Comparison of ENCODE assay signal across 27 cellular contexts in the genomic region with DNA sequence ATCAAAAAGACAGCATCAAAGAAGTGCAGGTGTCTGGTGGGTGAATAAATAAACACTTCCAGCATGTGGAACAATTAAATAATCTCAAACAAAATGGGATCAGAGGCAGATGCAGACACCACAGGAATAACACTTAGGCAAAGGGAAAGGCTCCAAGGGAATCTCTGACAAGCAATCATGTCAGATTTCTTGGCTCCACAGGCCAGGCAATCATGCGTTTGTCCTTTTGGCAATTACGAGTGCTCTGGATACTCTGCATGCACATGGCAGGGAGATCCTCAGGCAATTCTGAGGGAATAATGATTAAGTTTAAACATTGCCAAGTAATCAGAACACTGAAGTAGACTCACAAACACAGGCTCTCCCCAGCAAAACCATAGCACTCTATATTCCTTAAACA.
A peak's percentile ranks its signal among the peaks of the same experiment; 100 is the strongest.
DNase-seq lines count a peak whose midpoint lies in the region; ATAC-seq and TF ChIP-seq lines count a peak whose summit lies in the region.
"Had no signal": no experiment of that assay in that cellular context is flagged by ENCODE, and none has a peak within 500 bp of the region (broad histone marks: within the 10 kb centered on the region; RNA-seq: fewer than 3 reads in every experiment).

No MANE protein-coding gene starts in this region.

- H3K36me3 ChIP-seq in body of pancreas (replicated peaks in 1 of 2; ENCODE audit: insufficient read depth in 1 of 2, low read depth in 2 of 2) (no peaks in the 10 kb centered on the region), prostate gland (no peaks in the 10 kb centered on the region)
- H3K36me3 ChIP-seq: breast epithelium, ovary, sigmoid colon, SJSA1, stomach, transverse colon had no signal

- H3K27ac ChIP-seq in body of pancreas (no peak overlapping the region), prostate gland (no peak overlapping the region)
- H3K27ac ChIP-seq: 22Rv1, breast epithelium, ovary, sigmoid colon, SJSA1, stomach, transverse colon had no signal

- TF ChIP-seq CTCF in body of pancreas (IDR thresholded peaks at IDR 0.05) (no peak), prostate gland (IDR thresholded peaks at IDR 0.05) (no peak)

- intact Hi-C loops in body of pancreas (cut with DNase I) = no loop called here
- intact Hi-C loops in prostate gland (cut with DNase I) = no loop called here

- no peak overlapping the region for H3K4me3 ChIP-seq in body of pancreas
- H3K4me3 ChIP-seq in prostate gland = no peak overlapping the region
- H3K4me3 ChIP-seq: breast epithelium, ovary, sigmoid colon, SJSA1, stomach, transverse colon had no signal

- 33 to 60% methylated on average over 2 of the region's 2 CpGs for WGBS in body of pancreas, 2 donors
- WGBS in prostate gland = 14% methylated on average over 2 of the region's 2 CpGs

- H3K9me3 ChIP-seq in body of pancreas (no peaks in the 10 kb centered on the region), prostate gland (no peaks in the 10 kb centered on the region)
- H3K9me3 ChIP-seq: breast epithelium, ovary, sigmoid colon, SJSA1, stomach, transverse colon had no signal

- H3K4me1 ChIP-seq in body of pancreas (no peaks in the 10 kb centered on the region), prostate gland (replicated peaks) (no peaks in the 10 kb centered on the region)
- H3K4me1 ChIP-seq: breast epithelium, SJSA1, stomach had no signal

- TF ChIP-seq POLR2A in body of pancreas (IDR thresholded peaks at IDR 0.05) (no peak), prostate gland (IDR thresholded peaks at IDR 0.05) (no peak)

- DNase-seq in DMS53 (lab: John Stamatoyannopoulos, UW) (peak; percentile 5), DMS53 treated with DMSO at 0.1 percent for 48 hours (lab: John Stamatoyannopoulos, UW; ENCODE audit: unreplicated experiment) (no peak), NCI-H2171 treated with DMSO at 0.1 percent for 48 hours (lab: John Stamatoyannopoulos, UW) (peak; percentile 70), cerebellar cortex (ENCODE audit: low spot score) (peak; percentile 19), retina (peak; percentile 61), body of pancreas (no peak), prostate gland (ENCODE audit: low spot score) (no peak), NCI-H524 (lab: John Stamatoyannopoulos, UW) (no peak)
- DNase-seq: activated CD4-positive, alpha-beta T cell treated with anti-CD3 and anti-CD28 coated beads for 4 hours; activated naive CD4-positive, alpha-beta T cell; activated T-cell treated with anti-CD3 and anti-CD28 coated beads, Interleukin-2, amount 50 U/mL, for 24 hours; CD4-positive, alpha-beta memory T cell; DMS153; effector memory CD8-positive, alpha-beta T cell; GF-D8; left ventricle myocardium superior; MV-4-11; natural killer cell; NCI-H187; ovary; sigmoid colon; stimulated activated CD4-positive, alpha-beta T cell treated with anti-CD3 and anti-CD28 coated beads, Interleukin-15, amount 100 ng/mL, for 24 hours; stomach; transverse colon had no signal

- ATAC-seq in body of pancreas = no peak
- ATAC-seq: effector memory CD8-positive, alpha-beta T cell; left ventricle myocardium superior; natural killer cell had no signal

- no peaks in the 10 kb centered on the region for H3K27me3 ChIP-seq in body of pancreas
- H3K27me3 ChIP-seq in prostate gland (replicated peaks; ENCODE audit: insufficient read depth) = no peaks in the 10 kb centered on the region
- H3K27me3 ChIP-seq: breast epithelium, ovary, sigmoid colon, SJSA1, stomach, transverse colon had no signal

Comparison
In these comparisons a context has a peak if more than half of its experiments do, and no peak if none do; other contexts are left out.
1. DNase-seq: peak in DMS53 (single experiment), NCI-H2171 treated with DMSO at 0.1 percent for 48 hours (single experiment), cerebellar cortex (single experiment) and retina (single experiment); none in DMS53 treated with DMSO at 0.1 percent for 48 hours (single experiment), body of pancreas (0 of 4), prostate gland (single experiment) and NCI-H524 (0 of 2).